In the genomic region with DNA sequence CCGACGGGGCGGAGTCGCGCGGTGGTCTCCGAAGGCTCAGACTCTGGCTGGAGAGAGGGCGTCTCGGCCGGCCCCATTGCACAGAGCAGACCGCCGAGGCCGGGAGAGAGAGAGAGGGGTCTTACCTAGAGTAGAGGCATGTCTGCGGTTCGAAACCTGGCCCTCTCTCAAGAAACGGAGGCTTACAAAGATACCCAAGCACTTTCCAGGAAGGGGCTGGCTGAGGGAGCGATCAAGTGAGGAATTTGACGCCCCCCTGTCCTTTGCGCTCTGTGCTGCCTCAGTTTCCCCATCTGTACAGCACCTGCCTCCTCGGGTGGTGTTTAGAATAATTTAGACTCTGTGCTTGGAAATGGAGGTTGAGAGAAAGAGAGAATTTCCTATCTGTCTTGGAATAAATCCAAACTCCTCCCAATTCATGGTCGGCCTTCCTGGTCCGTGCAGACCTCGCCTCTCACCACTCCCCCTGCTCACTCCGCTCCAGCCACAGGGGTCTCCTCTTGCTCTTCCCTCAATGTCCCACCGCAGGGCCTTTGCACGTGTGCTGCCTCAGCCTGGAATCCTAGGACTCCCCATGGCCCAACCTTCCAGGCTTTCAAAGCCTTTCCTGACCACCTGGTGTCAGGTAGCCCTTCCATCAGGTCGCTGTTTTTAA, we compare ENCODE assay signal across 1 cellular context.
TF ChIP-seq lines count a peak whose summit lies in the region.

No MANE protein-coding gene starts in this region.

TF ChIP-seq in K562, 482 proteins besides CTCF, POLR2A, EP300 and RAD21 (continued from another document and continues in another):
- TF ChIP-seq, protein P1, sequence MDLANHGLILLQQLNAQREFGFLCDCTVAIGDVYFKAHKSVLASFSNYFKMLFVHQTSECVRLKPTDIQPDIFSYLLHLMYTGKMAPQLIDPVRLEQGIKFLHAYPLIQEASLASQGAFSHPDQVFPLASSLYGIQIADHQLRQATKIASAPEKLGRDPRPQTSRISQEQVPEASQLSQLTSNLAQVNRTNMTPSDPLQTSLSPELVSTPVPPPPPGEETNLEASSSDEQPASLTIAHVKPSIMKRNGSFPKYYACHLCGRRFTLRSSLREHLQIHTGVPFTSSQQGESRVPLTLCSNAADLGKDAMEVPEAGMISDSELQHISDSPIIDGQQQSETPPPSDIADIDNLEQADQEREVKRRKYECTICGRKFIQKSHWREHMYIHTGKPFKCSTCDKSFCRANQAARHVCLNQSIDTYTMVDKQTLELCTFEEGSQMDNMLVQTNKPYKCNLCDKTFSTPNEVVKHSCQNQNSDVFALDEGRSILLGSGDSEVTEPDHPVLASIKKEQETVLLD (IDR thresholded peaks at IDR 0.05) = 0 out of 2 replicates have a peak, but pooled peaks have one; percentile 11
- TF ChIP-seq MEF2D (tag; conservative IDR thresholded peaks at IDR 0.05; ENCODE audit: low read depth) (no peak), SIN3A (IDR thresholded peaks at IDR 0.05; ENCODE audit: borderline replicate concordance in 2 of 2, control insufficient read depth in 1 of 2, low read depth in 2 of 2, low read length in 2 of 2) (no peak), SREBF2 (CRISPR knock-in tag; IDR thresholded peaks at IDR 0.05) (no peak), NFXL1 (CRISPR knock-in tag; IDR thresholded peaks at IDR 0.05) (no peak), MAFK (IDR thresholded peaks at IDR 0.05; ENCODE audit: low read length) (no peak), ZNF134 (CRISPR knock-in tag; conservative IDR thresholded peaks at IDR 0.05) (no peak), NCOA1 (IDR thresholded peaks at IDR 0.05; ENCODE audit: low read depth) (no peak), HINFP (tag; conservative IDR thresholded peaks at IDR 0.05; ENCODE audit: low read depth) (no peak), HLTF (IDR thresholded peaks at IDR 0.05) (no peak), ZNF277 (CRISPR knock-in tag; IDR thresholded peaks at IDR 0.05; ENCODE audit: borderline replicate concordance) (no peak), NR1H2 (CRISPR knock-in tag; IDR thresholded peaks at IDR 0.05) (no peak), ZBTB12 (CRISPR knock-in tag; IDR thresholded peaks at IDR 0.05) (no peak), GMEB1 (CRISPR knock-in tag; IDR thresholded peaks at IDR 0.05) (no peak), NR2F6 (CRISPR knock-in tag; IDR thresholded peaks at IDR 0.05) (no peak), JUNB (CRISPR knock-in tag; conservative IDR thresholded peaks at IDR 0.05) (no peak), GTF3C2 (IDR thresholded peaks at IDR 0.05; ENCODE audit: borderline replicate concordance, extremely low read depth, insufficient read length) (no peak), MEF2A (IDR thresholded peaks at IDR 0.05; ENCODE audit: control insufficient read depth, low read depth, low read length) (no peak), KLF6 (CRISPR knock-in tag; IDR thresholded peaks at IDR 0.05; ENCODE audit: borderline replicate concordance) (no peak), SMARCE1 (IDR thresholded peaks at IDR 0.05) (0 out of 2 replicates have a peak, but pooled peaks have one; percentile 30), ZNF551 (CRISPR knock-in tag; IDR thresholded peaks at IDR 0.05) (no peak), MNT (conservative IDR thresholded peaks at IDR 0.05) (no peak), FOXK1 (CRISPR knock-in tag; IDR thresholded peaks at IDR 0.05; ENCODE audit: borderline replicate concordance) (no peak), CBFA2T3 (IDR thresholded peaks at IDR 0.05) (no peak), ZNF655 (CRISPR knock-in tag; IDR thresholded peaks at IDR 0.05) (no peak), ASH1L (IDR thresholded peaks at IDR 0.05; ENCODE audit: borderline replicate concordance, low read depth, partially characterized antibody) (no peak), BMI1 (IDR thresholded peaks at IDR 0.05; ENCODE audit: low read length) (no peak), PURB (CRISPR knock-in tag; IDR thresholded peaks at IDR 0.05; ENCODE audit: low read depth) (no peak), ZNF239 (CRISPR knock-in tag; IDR thresholded peaks at IDR 0.05) (no peak), NRF1 (conservative IDR thresholded peaks at IDR 0.05 in 1 of 2, IDR thresholded peaks at IDR 0.05 in 1 of 2) (peak; percentile 59 to 66), ZNF76 (CRISPR knock-in tag; IDR thresholded peaks at IDR 0.05; ENCODE audit: borderline replicate concordance) (0 out of 2 replicates have a peak, but pooled peaks have one; percentile 57), HDAC2 (IDR thresholded peaks at IDR 0.05) (peak; percentile 62; the same call in 1 of the 2 replicates), SREBF1 (IDR thresholded peaks at IDR 0.05; ENCODE audit: borderline replicate concordance, low read depth, low read length) (no peak), TBL1XR1 (IDR thresholded peaks at IDR 0.05; ENCODE audit: low read length in 2 of 2) (no peak), FOXK2 (conservative IDR thresholded peaks at IDR 0.05 in 1 of 2, IDR thresholded peaks at IDR 0.05 in 1 of 2; ENCODE audit: low read depth in 2 of 2) (no peak), MCM7 (IDR thresholded peaks at IDR 0.05) (no peak)
- TF ChIP-seq, protein P2, sequence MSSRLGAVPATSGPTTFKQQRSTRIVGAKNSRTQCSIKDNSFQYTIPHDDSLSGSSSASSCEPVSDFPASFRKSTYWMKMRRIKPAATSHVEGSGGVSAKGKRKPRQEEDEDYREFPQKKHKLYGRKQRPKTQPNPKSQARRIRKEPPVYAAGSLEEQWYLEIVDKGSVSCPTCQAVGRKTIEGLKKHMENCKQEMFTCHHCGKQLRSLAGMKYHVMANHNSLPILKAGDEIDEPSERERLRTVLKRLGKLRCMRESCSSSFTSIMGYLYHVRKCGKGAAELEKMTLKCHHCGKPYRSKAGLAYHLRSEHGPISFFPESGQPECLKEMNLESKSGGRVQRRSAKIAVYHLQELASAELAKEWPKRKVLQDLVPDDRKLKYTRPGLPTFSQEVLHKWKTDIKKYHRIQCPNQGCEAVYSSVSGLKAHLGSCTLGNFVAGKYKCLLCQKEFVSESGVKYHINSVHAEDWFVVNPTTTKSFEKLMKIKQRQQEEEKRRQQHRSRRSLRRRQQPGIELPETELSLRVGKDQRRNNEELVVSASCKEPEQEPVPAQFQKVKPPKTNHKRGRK (tag; IDR thresholded peaks at IDR 0.05) = no peak
- TF ChIP-seq, protein P3, sequence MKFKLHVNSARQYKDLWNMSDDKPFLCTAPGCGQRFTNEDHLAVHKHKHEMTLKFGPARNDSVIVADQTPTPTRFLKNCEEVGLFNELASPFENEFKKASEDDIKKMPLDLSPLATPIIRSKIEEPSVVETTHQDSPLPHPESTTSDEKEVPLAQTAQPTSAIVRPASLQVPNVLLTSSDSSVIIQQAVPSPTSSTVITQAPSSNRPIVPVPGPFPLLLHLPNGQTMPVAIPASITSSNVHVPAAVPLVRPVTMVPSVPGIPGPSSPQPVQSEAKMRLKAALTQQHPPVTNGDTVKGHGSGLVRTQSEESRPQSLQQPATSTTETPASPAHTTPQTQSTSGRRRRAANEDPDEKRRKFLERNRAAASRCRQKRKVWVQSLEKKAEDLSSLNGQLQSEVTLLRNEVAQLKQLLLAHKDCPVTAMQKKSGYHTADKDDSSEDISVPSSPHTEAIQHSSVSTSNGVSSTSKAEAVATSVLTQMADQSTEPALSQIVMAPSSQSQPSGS (CRISPR knock-in tag; IDR thresholded peaks at IDR 0.05) = no peak
- TF ChIP-seq, protein P4, sequence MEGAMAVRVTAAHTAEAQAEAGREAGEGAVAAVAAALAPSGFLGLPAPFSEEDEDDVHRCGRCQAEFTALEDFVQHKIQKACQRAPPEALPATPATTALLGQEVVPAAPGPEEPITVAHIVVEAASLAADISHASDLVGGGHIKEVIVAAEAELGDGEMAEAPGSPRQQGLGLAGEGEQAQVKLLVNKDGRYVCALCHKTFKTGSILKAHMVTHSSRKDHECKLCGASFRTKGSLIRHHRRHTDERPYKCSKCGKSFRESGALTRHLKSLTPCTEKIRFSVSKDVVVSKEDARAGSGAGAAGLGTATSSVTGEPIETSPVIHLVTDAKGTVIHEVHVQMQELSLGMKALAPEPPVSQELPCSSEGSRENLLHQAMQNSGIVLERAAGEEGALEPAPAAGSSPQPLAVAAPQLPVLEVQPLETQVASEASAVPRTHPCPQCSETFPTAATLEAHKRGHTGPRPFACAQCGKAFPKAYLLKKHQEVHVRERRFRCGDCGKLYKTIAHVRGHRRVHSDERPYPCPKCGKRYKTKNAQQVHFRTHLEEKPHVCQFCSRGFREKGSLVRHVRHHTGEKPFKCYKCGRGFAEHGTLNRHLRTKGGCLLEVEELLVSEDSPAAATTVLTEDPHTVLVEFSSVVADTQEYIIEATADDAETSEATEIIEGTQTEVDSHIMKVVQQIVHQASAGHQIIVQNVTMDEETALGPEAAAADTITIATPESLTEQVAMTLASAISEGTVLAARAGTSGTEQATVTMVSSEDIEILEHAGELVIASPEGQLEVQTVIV (CRISPR knock-in tag; IDR thresholded peaks at IDR 0.05; ENCODE audit: borderline replicate concordance) = no peak
